Comparison of ENCODE assay signal across 34 cellular contexts in the genomic region with DNA sequence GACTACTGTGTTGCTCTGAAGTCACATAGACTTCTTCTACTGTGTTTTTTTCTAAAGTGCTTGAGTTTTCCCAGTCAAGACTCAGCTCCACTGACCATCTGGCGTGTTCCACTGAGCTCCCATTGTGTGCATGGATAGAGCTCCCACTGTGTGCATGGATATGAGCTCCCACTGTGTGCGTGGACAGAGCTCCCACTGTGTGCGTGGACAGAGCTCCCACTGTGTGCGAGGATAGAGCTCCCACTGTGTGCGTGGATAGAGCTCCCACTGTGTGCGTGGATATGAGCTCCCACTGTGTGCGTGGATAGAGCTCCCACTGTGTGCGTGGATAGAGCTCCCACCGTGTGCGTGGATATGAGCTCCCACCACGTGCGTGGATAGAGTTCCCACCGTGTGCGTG.
"Had no signal": no experiment of that assay in that cellular context is flagged by ENCODE, and none has a peak within 500 bp of the region (broad histone marks: within the 10 kb centered on the region; RNA-seq: fewer than 3 reads in every experiment).

No MANE protein-coding gene starts in this region.

- DNase-seq: Karpas-422, Kasumi-1, MG63, MM.1S, MV-4-11, NCI-H1048, NCI-H1092, NCI-H1092 treated with DMSO at 0.1 percent for 48 hours, NCI-H1105, NCI-H1105 treated with DMSO at 0.1 percent for 48 hours, NCI-H1417, NCI-H1417 treated with DMSO at 0.1 percent for 48 hours, NCI-H1436, NCI-H1436 treated with DMSO at 0.1 percent for 48 hours, NCI-H146, NCI-H1694, NCI-H1694 treated with DMSO at 0.1 percent for 48 hours, NCI-H187, NCI-H187 treated with DMSO at 0.1 percent for 48 hours, NCI-H1930, NCI-H2029, NCI-H2029 treated with DMSO at 0.1 percent for 48 hours, NCI-H2081, NCI-H2081 treated with DMSO at 0.1 percent for 48 hours, NCI-H2107, NCI-H2171, NCI-H2227 treated with DMSO at 0.1 percent for 48 hours, NCI-H226, NCI-H345, NCI-H446, NCI-H446 treated with DMSO at 0.1 percent for 48 hours, NCI-H510A, NCI-H510A treated with DMSO at 0.1 percent for 48 hours, NCI-H524 had no signal

- H3K27me3 ChIP-seq: MG63 had no signal

- H3K9me3 ChIP-seq: MG63 had no signal

- H3K36me3 ChIP-seq: MG63 had no signal

- H3K4me3 ChIP-seq: MG63 had no signal
